In genomic region chr2:226466589-226466988, GRCh38 we compare ENCODE assay signal across 16 cellular contexts.
"Had no signal": no experiment of that assay in that cellular context is flagged by ENCODE, and none has a peak within 500 bp of the region (broad histone marks: within the 10 kb centered on the region; RNA-seq: fewer than 3 reads in every experiment).

No MANE protein-coding gene starts in this region.

- H3K27me3 ChIP-seq: gastrocnemius medialis, pancreas, testis had no signal

- DNase-seq: activated CD4-positive, alpha-beta memory T cell treated with anti-CD3 and anti-CD28 coated beads for 36 hours; activated CD4-positive, alpha-beta T cell treated with anti-CD3 and anti-CD28 coated beads for 1 hour; activated CD8-positive, alpha-beta memory T cell treated with anti-CD3 and anti-CD28 coated beads, Interleukin-2, amount 50 U/mL, for 4 hours; activated naive CD8-positive, alpha-beta T cell treated with anti-CD3 and anti-CD28 coated beads, Interleukin-2, amount 10 ng/mL, durations not matched to agents 7 days and 5 days; anterior cingulate cortex; gastrocnemius medialis; nephron progenitor cell; pancreas; retina; stimulated activated CD4-positive, alpha-beta T cell treated with anti-CD3 and anti-CD28 coated beads, Interleukin-15, amount 100 ng/mL, for 24 hours; stimulated activated CD4-positive, alpha-beta T cell treated with anti-CD3 and anti-CD28 coated beads, Interleukin-4, amount 100 ng/mL, for 4 hours; stimulated activated naive CD8-positive, alpha-beta T cell treated with anti-CD3 and anti-CD28 coated beads, Interleukin-15, amount 100 ng/mL, for 72 hours; T-helper 9 cell; testis had no signal

- H3K27ac ChIP-seq: gastrocnemius medialis, pancreas, testis had no signal

- H3K36me3 ChIP-seq: gastrocnemius medialis, pancreas had no signal

- FAIRE-seq: colon, endothelial cell of umbilical vein, pancreas had no signal

- H3K4me3 ChIP-seq: gastrocnemius medialis, pancreas, testis had no signal

- H3K9me3 ChIP-seq: gastrocnemius medialis, pancreas, testis had no signal

- H3K4me1 ChIP-seq: gastrocnemius medialis, pancreas, testis had no signal

- ATAC-seq: gastrocnemius medialis; stimulated activated naive CD8-positive, alpha-beta T cell treated with anti-CD3 and anti-CD28 coated beads, Interleukin-15, amount 100 ng/mL, for 72 hours had no signal
